Comparison of ENCODE assay signal across 19 cellular contexts in genomic region chr11:69877704-69878103, GRCh38. TPM values are rescaled to one million over a fixed set of nuclear protein-coding genes. Genes with fewer than 3 reads are reported as not detected.
"Had no signal": no experiment of that assay in that cellular context is flagged by ENCODE, and none has a peak within 500 bp of the region (broad histone marks: within the 10 kb centered on the region; RNA-seq: fewer than 3 reads in every experiment).

No MANE protein-coding gene starts in this region.

RNA-seq across cellular contexts. Expression of gene FGF3, which starts 58.5 kb away (rescaled TPM):
- total RNA-seq: heart right ventricle; hepatocyte; kidney epithelial cell; liver; lung; mucosa of descending colon; myocyte; naive thymus-derived CD4-positive, alpha-beta T cell; natural killer cell treated with Interleukin-12 subunit alpha and Interleukin-12 subunit beta and Interleukin-15 and Interleukin-18, amount 100 ng/mL, for 72 hours; omental fat pad; ovary; prostate gland; right cardiac atrium; sciatic nerve; stomach; thyroid gland; transverse colon; upper lobe of left lung had no signal
- polyA plus RNA-seq: heart right ventricle; hepatocyte; liver; lung; naive thymus-derived CD4-positive, alpha-beta T cell; ovary; right cardiac atrium; small intestine; stomach had no signal
